ENCODE assay signal across 23 cellular contexts in the genomic region with DNA sequence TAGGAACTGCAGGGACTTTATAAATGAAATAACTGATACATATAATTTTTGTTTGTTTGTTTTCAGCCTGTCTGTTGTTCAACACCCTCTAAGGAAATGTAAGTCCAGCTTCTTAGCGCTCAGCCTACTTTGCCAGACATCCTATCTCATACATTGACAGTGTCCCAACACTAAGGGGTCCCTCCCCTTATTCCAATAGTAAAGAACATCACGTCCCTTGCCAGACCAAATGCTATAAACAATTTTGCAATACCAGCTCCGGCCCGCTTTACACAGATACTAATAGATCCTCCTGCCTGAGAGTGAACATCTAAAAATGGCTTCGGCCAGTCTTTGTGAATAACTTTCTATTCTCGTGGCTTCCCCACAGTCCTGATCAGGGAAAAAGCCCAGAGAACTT. TPM values are rescaled to one million over a fixed set of nuclear protein-coding genes. Genes with fewer than 3 reads are reported as not detected.
DNase-seq lines count a peak whose midpoint lies in the region; TF ChIP-seq lines count a peak whose summit lies in the region.
"Had no signal": no experiment of that assay in that cellular context is flagged by ENCODE, and none has a peak within 500 bp of the region (broad histone marks: within the 10 kb centered on the region; RNA-seq: fewer than 3 reads in every experiment).

No MANE protein-coding gene starts in this region.

- H3K4me3 ChIP-seq in BLaER1 (no peak overlapping the region), Loucy (ENCODE audit: low read length, poor library complexity, severe bottlenecking) (peak overlapping the region; percentile 28), osteoblast (ENCODE audit: insufficient read depth, low read length) (no peak overlapping the region)
- H3K4me3 ChIP-seq: A549, HAP-1 had no signal

- TF ChIP-seq CTCF in C4-2B (conservative IDR thresholded peaks at IDR 0.05) (no peak), Loucy (conservative IDR thresholded peaks at IDR 0.05; ENCODE audit: low read length) (no peak), osteoblast (IDR thresholded peaks at IDR 0.05; ENCODE audit: extremely low read depth, low read depth, low read length) (no peak), osteocyte (IDR thresholded peaks at IDR 0.05) (no peak)

- no peaks in the 10 kb centered on the region for H3K36me3 ChIP-seq in BLaER1
- H3K36me3 ChIP-seq in Loucy (ENCODE audit: insufficient read depth, low read length): no peaks in the 10 kb centered on the region
- H3K36me3 ChIP-seq in osteoblast (ENCODE audit: insufficient read depth, low read length): no peaks in the 10 kb centered on the region
- H3K36me3 ChIP-seq: BE2C, HAP-1 had no signal

- no peak overlapping the region for H3K4me3 Mint-ChIP-seq in osteocyte (ENCODE audit: unreplicated experiment)
- H3K4me3 Mint-ChIP-seq: CD4-positive, alpha-beta T cell; CD8-positive, alpha-beta memory T cell; HFFc6 had no signal

- H3F3A ChIP-seq in Loucy (ENCODE audit: low read depth): no peaks in the 10 kb centered on the region

- H3K4me1 Mint-ChIP-seq in osteocyte (ENCODE audit: unreplicated experiment): peaks cover 2% of the 10 kb centered on the region
- H3K4me1 Mint-ChIP-seq: CD14-positive monocyte had no signal

- H3K9me3 Mint-ChIP-seq in osteocyte (ENCODE audit: unreplicated experiment): no peaks in the 10 kb centered on the region
- H3K9me3 Mint-ChIP-seq: CD4-positive, alpha-beta T cell; CD8-positive, alpha-beta memory T cell; HFFc6 had no signal

- no peak overlapping the region for H3K27ac ChIP-seq in BLaER1
- peak overlapping the region; percentile 53; the same call in 1 of the 2 replicates for H3K27ac ChIP-seq in C4-2B
- H3K27ac ChIP-seq in osteoblast (ENCODE audit: low read depth, low read length): no peak overlapping the region
- H3K27ac ChIP-seq: A549 had no signal

- H3K27me3 Mint-ChIP-seq in osteocyte (ENCODE audit: unreplicated experiment): peaks cover 78% of the 10 kb centered on the region

- peaks cover 6% of the 10 kb centered on the region for H3K4me1 ChIP-seq in BLaER1
- peaks cover 11% of the 10 kb centered on the region for H3K4me1 ChIP-seq in Loucy (ENCODE audit: insufficient read depth, low read length, poor library complexity, severe bottlenecking)
- H3K4me1 ChIP-seq in osteoblast (ENCODE audit: insufficient read depth, low read length): no peaks in the 10 kb centered on the region
- H3K4me1 ChIP-seq: A549, BE2C had no signal

- H3K79me2 ChIP-seq in Loucy (ENCODE audit: insufficient read depth, low read length): no peaks in the 10 kb centered on the region
- no peaks in the 10 kb centered on the region for H3K79me2 ChIP-seq in osteoblast (ENCODE audit: insufficient read depth, low read length)

- H3K4me2 ChIP-seq in BLaER1 (peak overlapping the region; percentile 31; the same call in 1 of the 2 replicates), Loucy (ENCODE audit: low read depth, low read length, poor library complexity, severe bottlenecking) (peak overlapping the region; percentile 52), osteoblast (ENCODE audit: insufficient read depth, low read length) (no peak overlapping the region)
- H3K4me2 ChIP-seq: A549 had no signal

- H3K9me2 ChIP-seq in Loucy (replicated peaks; ENCODE audit: low read depth, low read length): no peaks in the 10 kb centered on the region

- H3K9ac ChIP-seq in BLaER1 (no peak overlapping the region), Loucy (ENCODE audit: low read depth, low read length, poor library complexity, severe bottlenecking) (no peak overlapping the region)

- DNase-seq in osteoblast (ENCODE audit: insufficient read length, low spot score, missing footprints) (peak; percentile 44), NCI-H128 (lab: John Stamatoyannopoulos, UW; ENCODE audit: unreplicated experiment) (no peak), NCI-H2029 treated with DMSO at 0.1 percent for 48 hours (lab: John Stamatoyannopoulos, UW) (no peak), osteocyte (ENCODE audit: extremely low spot score, unreplicated experiment) (no peak)
- DNase-seq: 8988T; ACHN; AML-193; BE2C; CD4-positive, alpha-beta T cell; CD8-positive, alpha-beta memory T cell; DMS53; DMS79 treated with DMSO at 0.1 percent for 48 hours; GF-D8; GOT3; HFFc6 had no signal

- H3K9me3 ChIP-seq in BLaER1 (peaks cover 10% of the 10 kb centered on the region), Loucy (ENCODE audit: insufficient read depth, low read depth, low read length) (no peaks in the 10 kb centered on the region), osteoblast (ENCODE audit: low read depth, low read length) (no peaks in the 10 kb centered on the region)
- H3K9me3 ChIP-seq: A549, BE2C, HAP-1 had no signal

- H3K27me3 ChIP-seq in BLaER1: no peaks in the 10 kb centered on the region
- no peaks in the 10 kb centered on the region for H3K27me3 ChIP-seq in Loucy (ENCODE audit: insufficient read depth, low read length, poor library complexity, severe bottlenecking)
- peaks cover 19% of the 10 kb centered on the region for H3K27me3 ChIP-seq in osteoblast (ENCODE audit: insufficient read depth, low read length)

- no peaks in the 10 kb centered on the region for H4K20me1 ChIP-seq in BLaER1
- H4K20me1 ChIP-seq in Loucy (ENCODE audit: insufficient read depth, low read length, poor library complexity, severe bottlenecking): no peaks in the 10 kb centered on the region
- H4K20me1 ChIP-seq in osteoblast (ENCODE audit: insufficient read depth, low read length): no peaks in the 10 kb centered on the region

- 0 out of 2 replicates have a peak overlapping the region, but pooled peaks have one; percentile 25 for H2AFZ ChIP-seq in Loucy (ENCODE audit: low read length)
- no peak overlapping the region for H2AFZ ChIP-seq in osteoblast (ENCODE audit: low read length)

- no peaks in the 10 kb centered on the region for H3K36me3 Mint-ChIP-seq in osteocyte (ENCODE audit: unreplicated experiment)
- H3K36me3 Mint-ChIP-seq: CD14-positive monocyte; CD8-positive, alpha-beta memory T cell had no signal

- no peak overlapping the region for H3K27ac Mint-ChIP-seq in osteocyte (ENCODE audit: unreplicated experiment)
- H3K27ac Mint-ChIP-seq: CD14-positive monocyte; CD4-positive, alpha-beta T cell; CD8-positive, alpha-beta memory T cell; HFFc6 had no signal

RNA-seq across cellular contexts. Expression of a gene that starts 4.5 kb away (rescaled TPM):
- total RNA-seq in osteoblast (not detected in 2 replicates), osteocyte (not detected in 2 replicates)
- total RNA-seq: CD4-positive, alpha-beta T cell; CD8-positive, alpha-beta memory T cell; Daoy; G401; HFFc6 had no signal
